24 cellular contexts compared by ENCODE assay signal in genomic region chr2:11336189-11336588, GRCh38.
"Had no signal": no experiment of that assay in that cellular context is flagged by ENCODE, and none has a peak within 500 bp of the region (broad histone marks: within the 10 kb centered on the region; RNA-seq: fewer than 3 reads in every experiment).

No MANE protein-coding gene starts in this region.

- H3K27me3 ChIP-seq: colonic mucosa, esophagus squamous epithelium, gastrocnemius medialis, heart right ventricle, left lung had no signal

- ATAC-seq: effector memory CD8-positive, alpha-beta T cell; esophagus mucosa; gastrocnemius medialis; heart right ventricle; left cardiac atrium; left lung; left ventricle myocardium superior; lower lobe of right lung; mucosa of descending colon had no signal

- FAIRE-seq: keratinocyte had no signal

- H3K9me3 ChIP-seq: colonic mucosa, esophagus squamous epithelium, gastrocnemius medialis, left lung, lower lobe of right lung, mucosa of descending colon had no signal

- DNase-seq: colonic mucosa; cortex of kidney; effector CD8-positive, alpha-beta T cell; effector memory CD8-positive, alpha-beta T cell; endodermal cell; erythroblast; esophagus squamous epithelium; foreskin fibroblast; foreskin melanocyte; gastrocnemius medialis; glutamatergic neuron; head of caudate nucleus; heart right ventricle; hippocampal formation; left cardiac atrium; left lung; left ventricle myocardium superior; lower lobe of right lung; mesenchymal stem cell; mucosa of descending colon; naive B cell had no signal

- H3K4me3 ChIP-seq: colonic mucosa, esophagus squamous epithelium, gastrocnemius medialis, heart right ventricle, left lung, lower lobe of right lung, mucosa of descending colon had no signal

- H3K27ac ChIP-seq: colonic mucosa, epithelial cell of prostate, esophagus squamous epithelium, heart right ventricle, left lung, lower lobe of right lung had no signal

- H3K36me3 ChIP-seq: colonic mucosa, esophagus squamous epithelium, gastrocnemius medialis, heart right ventricle, left lung, lower lobe of right lung had no signal
